Comparison of ENCODE assay signal across 20 cellular contexts in genomic region chr11:59849551-59849950, GRCh38. TPM values are rescaled to one million over a fixed set of nuclear protein-coding genes. Genes with fewer than 3 reads are reported as not detected.
"Had no signal": no experiment of that assay in that cellular context is flagged by ENCODE, and none has a peak within 500 bp of the region (broad histone marks: within the 10 kb centered on the region; RNA-seq: fewer than 3 reads in every experiment).

No MANE protein-coding gene starts in this region.

RNA-seq across cellular contexts. Expression of gene CBLIF, which starts 4.3 kb away (rescaled TPM):
- total RNA-seq: activated B cell treated with CpG ODN at 0.5 μM for 24 hours; activated CD4-positive, alpha-beta memory T cell treated with anti-CD3 and anti-CD28 coated beads for 36 hours; activated CD4-positive, alpha-beta T cell treated with anti-CD3 and anti-CD28 coated beads, Interleukin-2, amount 10 ng/mL, durations not matched to agents 24 days and 14 days; activated CD8-positive, alpha-beta memory T cell treated with anti-CD3 and anti-CD28 coated beads for 36 hours; activated CD8-positive, alpha-beta T cell treated with anti-CD3 and anti-CD28 coated beads for 36 hours; activated naive CD4-positive, alpha-beta T cell treated with anti-CD3 and anti-CD28 coated beads for 36 hours; activated naive CD4-positive, alpha-beta T cell treated with anti-CD3 and anti-CD28 coated beads, Interleukin-2, amount 50 U/mL, for 72 hours; activated naive CD8-positive, alpha-beta T cell treated with anti-CD3 and anti-CD28 coated beads for 36 hours; activated T-cell treated with anti-CD3 and anti-CD28 coated beads, Interleukin-2, amount 50 U/mL, for 4 hours; activated T-cell treated with anti-CD3 and anti-CD28 coated beads, Interleukin-2, amount 50 U/mL, for 72 hours; activated T-helper 1 cell treated with anti-CD3 and anti-CD28 coated beads, Interleukin-12 subunit alpha, Interleukin-12 subunit beta, Interleukin-2, Interleukin-4 antibody, amounts not matched to agents 30 ng/mL and 10 ng/mL and 1 ng/mL, durations not matched to agents 14 hours and 24 hours and 36 hours; activated T-helper 17 cell treated with anti-CD3 and anti-CD28 coated beads, Interleukin-2, amount 50 U/mL, for 72 hours; breast epithelium; cardiac septum; T-cell; T-helper 1 cell treated with Interleukin-12 subunit alpha and Interleukin-12 subunit beta and Interleukin-4 antibody, amounts not matched to agents 30 ng/mL and 1 ng/mL, for 36 hours; T-helper 17 cell; T-helper 2 cell treated with Interferon-gamma antibody and Interleukin-4, amounts not matched to agents 100 ng/mL and 5 ng/mL, for 36 hours had no signal

RNA-seq across cellular contexts. Expression of gene TCN1, which starts 16.7 kb away (rescaled TPM):
- total RNA-seq: activated B cell treated with CpG ODN at 0.5 μM for 24 hours; activated CD4-positive, alpha-beta memory T cell treated with anti-CD3 and anti-CD28 coated beads for 36 hours; activated CD4-positive, alpha-beta T cell treated with anti-CD3 and anti-CD28 coated beads, Interleukin-2, amount 10 ng/mL, durations not matched to agents 24 days and 14 days; activated CD8-positive, alpha-beta memory T cell treated with anti-CD3 and anti-CD28 coated beads for 36 hours; activated CD8-positive, alpha-beta T cell treated with anti-CD3 and anti-CD28 coated beads for 36 hours; activated naive CD4-positive, alpha-beta T cell treated with anti-CD3 and anti-CD28 coated beads for 36 hours; activated naive CD4-positive, alpha-beta T cell treated with anti-CD3 and anti-CD28 coated beads, Interleukin-2, amount 50 U/mL, for 72 hours; activated naive CD8-positive, alpha-beta T cell treated with anti-CD3 and anti-CD28 coated beads for 36 hours; activated T-cell treated with anti-CD3 and anti-CD28 coated beads, Interleukin-2, amount 50 U/mL, for 4 hours; activated T-cell treated with anti-CD3 and anti-CD28 coated beads, Interleukin-2, amount 50 U/mL, for 72 hours; activated T-helper 1 cell treated with anti-CD3 and anti-CD28 coated beads, Interleukin-12 subunit alpha, Interleukin-12 subunit beta, Interleukin-2, Interleukin-4 antibody, amounts not matched to agents 30 ng/mL and 10 ng/mL and 1 ng/mL, durations not matched to agents 14 hours and 24 hours and 36 hours; activated T-helper 17 cell treated with anti-CD3 and anti-CD28 coated beads, Interleukin-2, amount 50 U/mL, for 72 hours; ascending aorta; cardiac septum; T-cell; T-helper 1 cell treated with Interleukin-12 subunit alpha and Interleukin-12 subunit beta and Interleukin-4 antibody, amounts not matched to agents 30 ng/mL and 1 ng/mL, for 36 hours; T-helper 2 cell treated with Interferon-gamma antibody and Interleukin-4, amounts not matched to agents 100 ng/mL and 5 ng/mL, for 36 hours had no signal

RNA-seq across cellular contexts. Expression of gene OOSP3, which starts 29.0 kb away (rescaled TPM):
- total RNA-seq: activated CD4-positive, alpha-beta memory T cell treated with anti-CD3 and anti-CD28 coated beads for 36 hours; activated CD4-positive, alpha-beta T cell treated with anti-CD3 and anti-CD28 coated beads, Interleukin-2, amount 10 ng/mL, durations not matched to agents 24 days and 14 days; activated CD8-positive, alpha-beta memory T cell treated with anti-CD3 and anti-CD28 coated beads for 36 hours; activated CD8-positive, alpha-beta T cell treated with anti-CD3 and anti-CD28 coated beads for 36 hours; activated naive CD4-positive, alpha-beta T cell treated with anti-CD3 and anti-CD28 coated beads for 36 hours; activated naive CD4-positive, alpha-beta T cell treated with anti-CD3 and anti-CD28 coated beads, Interleukin-2, amount 50 U/mL, for 72 hours; activated naive CD8-positive, alpha-beta T cell treated with anti-CD3 and anti-CD28 coated beads for 36 hours; activated T-cell treated with anti-CD3 and anti-CD28 coated beads, Interleukin-2, amount 50 U/mL, for 4 hours; activated T-cell treated with anti-CD3 and anti-CD28 coated beads, Interleukin-2, amount 50 U/mL, for 72 hours; activated T-helper 1 cell treated with anti-CD3 and anti-CD28 coated beads, Interleukin-12 subunit alpha, Interleukin-12 subunit beta, Interleukin-2, Interleukin-4 antibody, amounts not matched to agents 30 ng/mL and 10 ng/mL and 1 ng/mL, durations not matched to agents 14 hours and 24 hours and 36 hours; activated T-helper 17 cell treated with anti-CD3 and anti-CD28 coated beads, Interleukin-2, amount 50 U/mL, for 72 hours; ascending aorta; breast epithelium; cardiac septum; T-cell; T-helper 1 cell treated with Interleukin-12 subunit alpha and Interleukin-12 subunit beta and Interleukin-4 antibody, amounts not matched to agents 30 ng/mL and 1 ng/mL, for 36 hours; T-helper 17 cell; T-helper 2 cell treated with Interferon-gamma antibody and Interleukin-4, amounts not matched to agents 100 ng/mL and 5 ng/mL, for 36 hours had no signal
- polyA plus RNA-seq: adipose tissue had no signal
